8 cellular contexts compared by ENCODE assay signal in the genomic region with DNA sequence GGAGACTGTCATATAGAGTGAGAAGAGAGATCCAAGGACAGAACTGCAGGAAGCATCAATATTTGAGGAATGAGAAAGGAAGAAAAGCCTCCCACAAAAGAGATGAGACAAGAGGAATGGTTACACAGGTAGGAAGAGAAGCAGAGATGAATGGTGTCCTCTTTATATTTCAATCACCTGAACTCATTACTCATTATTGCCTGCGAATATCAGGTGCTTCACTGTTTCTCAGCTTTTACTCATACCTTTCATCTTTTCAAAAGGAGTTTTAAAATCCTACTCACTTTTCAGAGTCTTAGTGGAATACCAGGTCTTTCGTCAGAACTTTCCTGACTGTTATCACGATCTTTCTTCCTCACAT. TPM values are rescaled to one million over a fixed set of nuclear protein-coding genes. Genes with fewer than 3 reads are reported as not detected.
DNase-seq lines count a peak whose midpoint lies in the region; ATAC-seq, FAIRE-seq and TF ChIP-seq lines count a peak whose summit lies in the region.

No MANE protein-coding gene starts in this region.

- TF ChIP-seq POLR2A in endothelial cell of umbilical vein (IDR thresholded peaks at IDR 0.05; ENCODE audit: low read depth, low read length) = no peak

- H3K4me1 Mint-ChIP-seq in progenitor cell of endocrine pancreas (ENCODE audit: low read depth) = no peaks in the 10 kb centered on the region

- H3K9me1 ChIP-seq in endothelial cell of umbilical vein (replicated peaks; ENCODE audit: control insufficient read depth, extremely low read depth, insufficient read depth, low read length) = no peaks in the 10 kb centered on the region

- POLR2A ChIA-PET in endothelial cell of umbilical vein (lab: Charles Lee) = no interaction called here

- H3K9me3 ChIP-seq in heart right ventricle (no peaks in the 10 kb centered on the region), HUES64 (ENCODE audit: insufficient read depth, low read depth, low read length) (no peaks in the 10 kb centered on the region), endothelial cell of umbilical vein (replicated peaks; ENCODE audit: control insufficient read depth, insufficient read depth, low read length) (no peaks in the 10 kb centered on the region), skeletal muscle satellite cell (replicated peaks; ENCODE audit: low read length) (no peaks in the 10 kb centered on the region)

- H4K20me1 ChIP-seq in endothelial cell of umbilical vein (replicated peaks; ENCODE audit: control insufficient read depth, extremely low read depth, insufficient read depth, low read length) = no peaks in the 10 kb centered on the region

- no peak overlapping the region for H3K4me3 Mint-ChIP-seq in progenitor cell of endocrine pancreas (ENCODE audit: low read depth)

- H3K27ac ChIP-seq in heart right ventricle (peak overlapping the region in 3 of 10 donors; percentile 2 to 67 (median 59)), HUES64 (ENCODE audit: low read depth, low read length) (peak overlapping the region; percentile 97), endothelial cell of umbilical vein (ENCODE audit: insufficient read depth, low read depth, low read length) (no peak overlapping the region), caudate nucleus (ENCODE audit: low read depth, low read length) (no peak overlapping the region)

- peak overlapping the region; percentile 91 for H2AFZ ChIP-seq in endothelial cell of umbilical vein (ENCODE audit: low read depth, low read length)

- CTCF ChIA-PET in endothelial cell of umbilical vein (lab: Charles Lee) = interaction anchor here (0.8 to 1.4 kb wide), 6 partner anchors 9 to 119 kb away, joined by 3 to 7 read pairs (median 4); no protein-coding TSS in a partner anchor

- no peak overlapping the region for H3K27ac Mint-ChIP-seq in progenitor cell of endocrine pancreas

- dilution Hi-C loops in endothelial cell of umbilical vein (cut with MboI; ENCODE audit: extremely low pct_ligation_motif_present, low sequenced_read_pairs) = no loop called here

- H3K79me2 ChIP-seq in endothelial cell of umbilical vein (ENCODE audit: control insufficient read depth, insufficient read depth, low read length) = no peaks in the 10 kb centered on the region

- BruUV-seq in endothelial cell of umbilical vein (replicated peaks; lab: Mats Ljungman, UMichigan) = TSS peak; percentile 45

- H3K4me1 ChIP-seq in heart right ventricle (peaks cover 0 to 14% (median 5%) of the 10 kb centered on the region in 9 donors), HUES64 (ENCODE audit: insufficient read depth, low read length) (peaks cover 38% of the 10 kb centered on the region), endothelial cell of umbilical vein (ENCODE audit: control insufficient read depth, extremely low read depth, insufficient read depth, low read length) (peaks cover 6% of the 10 kb centered on the region), skeletal muscle satellite cell (ENCODE audit: control insufficient read depth, insufficient read depth, low read length) (peaks cover 7% of the 10 kb centered on the region)

- no peaks in the 10 kb centered on the region for H3K36me3 Mint-ChIP-seq in progenitor cell of endocrine pancreas (ENCODE audit: insufficient read depth)

- TF ChIP-seq CTCF in heart right ventricle (IDR thresholded peaks at IDR 0.05) (no peak), endothelial cell of umbilical vein (IDR thresholded peaks at IDR 0.05; ENCODE audit: extremely low read depth in 1 of 2, insufficient read depth in 1 of 2, low read depth in 1 of 2, low read length in 2 of 2) (no peak), progenitor cell of endocrine pancreas (IDR thresholded peaks at IDR 0.05; ENCODE audit: unreplicated experiment) (no peak)

- WGBS in heart right ventricle, 2 donors = 41 to 64% methylated on average over 3 of the region's 3 CpGs
- 48% methylated on average over 3 of the region's 3 CpGs for WGBS in HUES64

- H3K9me3 Mint-ChIP-seq in progenitor cell of endocrine pancreas (ENCODE audit: low read depth) = no peaks in the 10 kb centered on the region

- no peak for FAIRE-seq in endothelial cell of umbilical vein (lab: Jason Lieb, UNC)

- H3K9ac ChIP-seq in HUES64 (ENCODE audit: low read depth, low read length) (peak overlapping the region; percentile 52), endothelial cell of umbilical vein (replicated peaks; ENCODE audit: extremely low read depth, insufficient read depth, low read length) (no peak overlapping the region), skeletal muscle satellite cell (ENCODE audit: low read depth, low read length) (peak overlapping the region; percentile 37)

- peaks cover 23% of the 10 kb centered on the region for H3K27me3 Mint-ChIP-seq in progenitor cell of endocrine pancreas

- no peak for ATAC-seq in heart right ventricle

- H3K27me3 ChIP-seq in heart right ventricle (no peaks in the 10 kb centered on the region), HUES64 (ENCODE audit: insufficient read depth, low read length) (no peaks in the 10 kb centered on the region), endothelial cell of umbilical vein (ENCODE audit: control insufficient read depth in 2 of 2, insufficient read depth in 2 of 2, low read length in 2 of 2) (no peaks in the 10 kb centered on the region), skeletal muscle satellite cell (ENCODE audit: control insufficient read depth, insufficient read depth, low read length) (no peaks in the 10 kb centered on the region)

- no peaks in the 10 kb centered on the region for H3K36me3 ChIP-seq in heart right ventricle
- no peaks in the 10 kb centered on the region for H3K36me3 ChIP-seq in HUES64 (ENCODE audit: insufficient read depth, low read length)
- H3K36me3 ChIP-seq in endothelial cell of umbilical vein (ENCODE audit: control insufficient read depth in 2 of 2, extremely low read depth in 1 of 2, insufficient read depth in 2 of 2, low read length in 2 of 2) = no peaks in the 10 kb centered on the region
- H3K36me3 ChIP-seq in skeletal muscle satellite cell (ENCODE audit: insufficient read depth, low read length) = no peaks in the 10 kb centered on the region

- DNase-seq in heart right ventricle = no peak
- DNase-seq in cardiac septum (ENCODE audit: low spot score) = no peak
- no peak for DNase-seq in endothelial cell of umbilical vein (ENCODE audit: low read depth, low spot score)
- no peak for DNase-seq in caudate nucleus (lab: John Stamatoyannopoulos, UW)
- no peak for DNase-seq in progenitor cell of endocrine pancreas (ENCODE audit: low spot score, unreplicated experiment)
- no peak for DNase-seq in SIG-M5 treated with dmso at 0.1 percent for 504 hours (lab: John Stamatoyannopoulos, UW; ENCODE audit: unreplicated experiment)

- peak overlapping the region in 9 of 10 donors; percentile 21 to 54 (median 40) for H3K4me3 ChIP-seq in heart right ventricle
- peak overlapping the region; percentile 57 for H3K4me3 ChIP-seq in HUES64 (ENCODE audit: low read length)
- H3K4me3 ChIP-seq in endothelial cell of umbilical vein (replicated peaks in 1 of 3; ENCODE audit: insufficient read depth in 1 of 3, low read depth in 1 of 3, low read length in 3 of 3) = peak overlapping the region; percentile 33 to 63 (median 41)
- peak overlapping the region; percentile 58 for H3K4me3 ChIP-seq in skeletal muscle satellite cell (ENCODE audit: low read length)

- intact Hi-C loops in heart right ventricle (cut with DNase I) = no loop called here
- intact Hi-C loops in cardiac septum (cut with DNase I) = no loop called here
- intact Hi-C loops in endothelial cell of umbilical vein (cut with micrococcal nuclease) = no loop called here

- peak overlapping the region; percentile 85 for H3K4me2 ChIP-seq in endothelial cell of umbilical vein (ENCODE audit: insufficient read depth, low read length)
- H3K4me2 ChIP-seq in skeletal muscle satellite cell (ENCODE audit: low read length) = peak overlapping the region; percentile 77

TF ChIP-seq in endothelial cell of umbilical vein, 7 proteins besides CTCF, POLR2A, EP300 and RAD21 (continues in another document):
- TF ChIP-seq FOS (IDR thresholded peaks at IDR 0.05; ENCODE audit: borderline replicate concordance, insufficient read depth, low read length) = no peak
- TF ChIP-seq GATA2 (IDR thresholded peaks at IDR 0.05; ENCODE audit: insufficient read depth, insufficient read length, low read depth, low read length) = no peak
- no peak for TF ChIP-seq POLR2AphosphoS5 (IDR thresholded peaks at IDR 0.05; ENCODE audit: insufficient read depth, low read depth, low read length)
- TF ChIP-seq EZH2 (IDR thresholded peaks at IDR 0.05; ENCODE audit: borderline replicate concordance, low read depth, low read length, severe bottlenecking) = no peak

RNA-seq across cellular contexts. Expression of a gene that starts 14.9 kb away (rescaled TPM):
- total RNA-seq in heart right ventricle (10 to 100 TPM in 6 of 10 donors, 1 to 10 TPM in 4; 7.8 to 24.4 (median 12.1) TPM), cardiac septum (23.7 TPM), endothelial cell of umbilical vein (127 and 133 TPM in 2 replicates), progenitor cell of endocrine pancreas (30.1 and 30.2 TPM in 2 replicates)
- polyA plus RNA-seq in heart right ventricle (10 to 100 TPM in 1 of 2 donors, 1 to 10 TPM in 1; 6.1 to 15.9 TPM), endothelial cell of umbilical vein (81.5 and 88.8 TPM in 2 replicates)
- 52.6 TPM for polyA plus RNA-seq in HUES64 (2013, experiment 1 of 2)
- polyA plus RNA-seq in HUES64 (2013, experiment 2 of 2) = 41.5 TPM
- polyA plus RNA-seq in endothelial cell of umbilical vein (2011; cell fraction: cytosol; rRNA removed) = 52.0 and 61.7 TPM in 2 replicates
- 132 and 151 TPM in 2 replicates for polyA plus RNA-seq in endothelial cell of umbilical vein (2011; cell fraction: nucleus; rRNA removed)
- 73.7 and 81.8 TPM in 2 replicates for polyA plus RNA-seq in endothelial cell of umbilical vein (2012)
- 114 and 132 TPM in 2 replicates for polyA minus RNA-seq in endothelial cell of umbilical vein
- 4.4 TPM for polyA minus RNA-seq in endothelial cell of umbilical vein (2011; cell fraction: cytosol; rRNA and poly(A)+ RNA removed)
- 296 and 303 TPM in 2 replicates for polyA minus RNA-seq in endothelial cell of umbilical vein (2011; cell fraction: nucleus; rRNA and poly(A)+ RNA removed)
- total RNA-seq in skeletal muscle satellite cell (2012; rRNA removed) = 76.6 and 81.7 TPM in 2 replicates

RNA-seq across cellular contexts. Expression of a gene that starts 37.9 kb away (rescaled TPM):
- 100 to 1,000 TPM; 197 to 405 (median 267) TPM for total RNA-seq in heart right ventricle
- polyA plus RNA-seq in heart right ventricle = 10 to 100 TPM; 27.5 to 29.1 TPM
- 316 TPM for total RNA-seq in cardiac septum
- 1.4 TPM for polyA plus RNA-seq in HUES64 (2013, experiment 1 of 2)
- 1.7 TPM for polyA plus RNA-seq in HUES64 (2013, experiment 2 of 2)
- total RNA-seq in endothelial cell of umbilical vein = 0.07 and 0.13 TPM in 2 replicates
- 0.03 and 0.06 TPM in 2 replicates for polyA plus RNA-seq in endothelial cell of umbilical vein
- polyA plus RNA-seq in endothelial cell of umbilical vein (2011; cell fraction: cytosol; rRNA removed) = 0.04 and 0.08 TPM in 2 replicates
- 0.08 and 0.12 TPM in 2 replicates for polyA plus RNA-seq in endothelial cell of umbilical vein (2011; cell fraction: nucleus; rRNA removed)
- 0.05 and 0.07 TPM in 2 replicates for polyA plus RNA-seq in endothelial cell of umbilical vein (2012)
- 0.10 and 0.19 TPM in 2 replicates for polyA minus RNA-seq in endothelial cell of umbilical vein
- 0.10 TPM for polyA minus RNA-seq in endothelial cell of umbilical vein (2011; cell fraction: cytosol; rRNA and poly(A)+ RNA removed)
- 0.19 and 0.34 TPM in 2 replicates for polyA minus RNA-seq in endothelial cell of umbilical vein (2011; cell fraction: nucleus; rRNA and poly(A)+ RNA removed)
- 3.0 and 7.0 TPM in 2 replicates for total RNA-seq in skeletal muscle satellite cell (2012; rRNA removed)
- total RNA-seq in progenitor cell of endocrine pancreas = 1.3 and 2.2 TPM in 2 replicates

Comparison
In these comparisons a context has a peak if more than half of its experiments do, and no peak if none do; other contexts are left out.
1. RNA of a gene that starts 37.9 kb away (total RNA-seq): 316 TPM in cardiac septum (single experiment) and 197 to 405 TPM in heart right ventricle; 1.3 to 2.2 TPM in progenitor cell of endocrine pancreas and 0.07 to 0.13 TPM in endothelial cell of umbilical vein; every median in the first group is over 10 times any median in the second.
2. Peak in every context shown above with its lines, with median percentiles within 50 percentile points of each other: H3K4me3 ChIP-seq.